11 cellular contexts compared by ENCODE assay signal in the genomic region with DNA sequence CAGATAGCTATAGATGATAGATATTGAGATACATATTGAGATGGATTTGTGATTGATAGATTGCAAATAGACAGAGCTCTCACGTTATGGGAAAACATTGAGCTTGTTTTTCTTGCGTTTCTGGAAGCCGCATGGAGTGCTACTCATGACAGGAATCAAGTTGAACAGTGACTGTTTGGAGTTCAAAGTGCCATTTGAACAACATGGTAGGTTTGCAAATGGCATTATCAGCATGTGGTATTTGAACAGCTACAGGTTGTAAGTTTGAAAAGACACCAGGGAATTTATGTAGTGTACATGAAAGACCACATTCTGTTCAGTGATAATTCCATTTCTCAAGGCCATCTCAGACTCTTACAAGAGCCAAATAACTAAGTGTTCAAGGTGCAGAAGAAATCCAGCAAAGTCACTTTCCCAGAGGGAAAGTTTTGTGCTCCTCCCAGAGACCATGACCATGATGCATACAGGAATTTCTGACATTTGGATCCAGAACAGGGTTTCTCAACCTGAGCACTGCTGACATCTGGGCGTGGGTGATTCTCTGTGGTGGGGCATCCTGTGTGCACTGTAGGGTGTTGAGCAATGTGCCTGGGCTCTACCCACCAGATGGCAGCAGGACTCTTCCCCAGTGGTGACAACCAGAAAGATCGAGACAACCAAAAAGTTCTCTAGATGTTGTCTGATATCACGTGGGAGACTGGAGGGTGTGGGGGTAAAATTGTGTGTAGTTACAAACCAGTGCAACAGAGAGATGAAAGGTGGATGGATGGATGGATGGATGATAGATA.
DNase-seq lines count a peak whose midpoint lies in the region; ATAC-seq lines count a peak whose summit lies in the region.
"Had no signal": no experiment of that assay in that cellular context is flagged by ENCODE, and none has a peak within 500 bp of the region (broad histone marks: within the 10 kb centered on the region; RNA-seq: fewer than 3 reads in every experiment).

No MANE protein-coding gene starts in this region.

- peak overlapping the region; percentile 52 for H3K4me3 Mint-ChIP-seq in T-helper 1 cell treated with Interleukin-12 subunit alpha and Interleukin-12 subunit beta and Interleukin-4 antibody, amounts not matched to agents 30 μg/mL and 1 μg/mL, for 36 hours

- no peaks in the 10 kb centered on the region for H3K27me3 Mint-ChIP-seq in T-helper 1 cell treated with Interleukin-12 subunit alpha and Interleukin-12 subunit beta and Interleukin-4 antibody, amounts not matched to agents 30 μg/mL and 1 μg/mL, for 36 hours (ENCODE audit: low read depth)

- DNase-seq in amniotic epithelial cell (ENCODE audit: low read depth) (peak; percentile 47), DMS153 treated with DMSO at 0.1 percent for 48 hours (lab: John Stamatoyannopoulos, UW; ENCODE audit: unreplicated experiment) (no peak), LoVo (ENCODE audit: low spot score) (no peak)
- DNase-seq in stimulated activated CD4-positive, alpha-beta T cell treated with anti-CD3 and anti-CD28 coated beads, Interleukin-4, amount 100 ng/mL, for 4 hours: peak; percentile 42 to 64
- DNase-seq: caudate nucleus, heart right ventricle, NCI-H187 had no signal

- no peaks in the 10 kb centered on the region for H3K9me3 Mint-ChIP-seq in T-helper 1 cell treated with Interleukin-12 subunit alpha and Interleukin-12 subunit beta and Interleukin-4 antibody, amounts not matched to agents 30 μg/mL and 1 μg/mL, for 36 hours

- H3K4me1 Mint-ChIP-seq in T-helper 1 cell treated with Interleukin-12 subunit alpha and Interleukin-12 subunit beta and Interleukin-4 antibody, amounts not matched to agents 30 μg/mL and 1 μg/mL, for 36 hours (ENCODE audit: low read depth): peaks cover 41% of the 10 kb centered on the region

- peaks cover 32% of the 10 kb centered on the region for H3K36me3 Mint-ChIP-seq in T-helper 1 cell treated with Interleukin-12 subunit alpha and Interleukin-12 subunit beta and Interleukin-4 antibody, amounts not matched to agents 30 μg/mL and 1 μg/mL, for 36 hours (ENCODE audit: low read depth)

- H3K27ac Mint-ChIP-seq in T-helper 1 cell treated with Interleukin-12 subunit alpha and Interleukin-12 subunit beta and Interleukin-4 antibody, amounts not matched to agents 30 μg/mL and 1 μg/mL, for 36 hours: peak overlapping the region; percentile 83

- ATAC-seq in GM18868 (IDR thresholded peaks at IDR 0.05; ENCODE audit: unreplicated experiment) (peak; percentile 96), HG02884 (IDR thresholded peaks at IDR 0.05; ENCODE audit: unreplicated experiment) (no peak), GM18517 (IDR thresholded peaks at IDR 0.05; ENCODE audit: unreplicated experiment) (no peak)
- ATAC-seq: heart right ventricle had no signal

Comparison
In these comparisons a context has a peak if more than half of its experiments do, and no peak if none do; other contexts are left out.
1. DNase-seq: peak in amniotic epithelial cell (single experiment) and stimulated activated CD4-positive, alpha-beta T cell treated with anti-CD3 and anti-CD28 coated beads, Interleukin-4, amount 100 ng/mL, for 4 hours (2 of 2); none in DMS153 treated with DMSO at 0.1 percent for 48 hours (single experiment) and LoVo (single experiment).